20 cellular contexts compared by ENCODE assay signal in genomic region chr17:9254841-9255240, GRCh38.
DNase-seq lines count a peak whose midpoint lies in the region; ATAC-seq, FAIRE-seq and TF ChIP-seq lines count a peak whose summit lies in the region.
"Had no signal": no experiment of that assay in that cellular context is flagged by ENCODE, and none has a peak within 500 bp of the region (broad histone marks: within the 10 kb centered on the region; RNA-seq: fewer than 3 reads in every experiment).

No MANE protein-coding gene starts in this region.

- no peak for TF ChIP-seq CTCF in H1 (IDR thresholded peaks at IDR 0.05; ENCODE audit: control extremely low read depth in 1 of 3, insufficient read depth in 1 of 3, low read depth in 1 of 3, low read length in 3 of 3)
- no peak for TF ChIP-seq CTCF in sigmoid colon (IDR thresholded peaks at IDR 0.05)

- 0 out of 2 replicates have a peak overlapping the region, but pooled peaks have one; percentile 9 for H2BK12ac ChIP-seq in H1 (ENCODE audit: low read depth, low read length)

- H3K9me3 ChIP-seq in BLaER1 (no peaks in the 10 kb centered on the region), H1 (ENCODE audit: insufficient read depth in 2 of 2, low read depth in 1 of 2, low read length in 1 of 2) (no peaks in the 10 kb centered on the region), sigmoid colon (no peaks in the 10 kb centered on the region)
- H3K9me3 ChIP-seq: BLaER1 treated with 17β-estradiol and CSF1 and Interleukin-3, amounts not matched to agents 10 nM and 100 nM; HAP-1 had no signal

- no peak for ATAC-seq in HG03571 (IDR thresholded peaks at IDR 0.05; ENCODE audit: unreplicated experiment)
- ATAC-seq: GM23338 had no signal

- 76% methylated on average over 2 of the region's 2 CpGs; no CpG with 5 or more reads in 1 of the 2 experiments for WGBS in H1 (ENCODE audit: extremely low coverage in 1 of 2, insufficient coverage in 1 of 2, insufficient read length in 1 of 2, insufficient replicate concordance in 2 of 2, low coverage in 1 of 2, low lambda C conversion rate in 2 of 2, missing lambda C conversion rate in 1 of 2), 2 experiments
- 71 to 95% methylated on average over 2 of the region's 2 CpGs for WGBS in sigmoid colon, 2 donors

- no peak for FAIRE-seq in H1 (lab: Jason Lieb, UNC)
- FAIRE-seq: A204.1, G401.6, GM12892, H54 had no signal

- TF ChIP-seq RAD21 in H1 (IDR thresholded peaks at IDR 0.05 in 1 of 2, conservative IDR thresholded peaks at IDR 0.05 in 1 of 2; ENCODE audit: low read depth in 2 of 2, low read length in 2 of 2): no peak

- no peak overlapping the region for H2BK15ac ChIP-seq in H1 (ENCODE audit: low read length)

- no peak overlapping the region for H2AFZ ChIP-seq in H1 (ENCODE audit: low read length)
- H2AFZ ChIP-seq: GM23338 had no signal

- H4K8ac ChIP-seq in H1 (ENCODE audit: extremely low read depth, insufficient read depth, low read length): no peak overlapping the region

- H3K27ac ChIP-seq in BLaER1: no peak overlapping the region
- H3K27ac ChIP-seq in H1 (ENCODE audit: low read depth, low read length): no peak overlapping the region
- no peak overlapping the region for H3K27ac ChIP-seq in sigmoid colon
- H3K27ac ChIP-seq: 22Rv1; BLaER1 treated with 17β-estradiol and CSF1 and Interleukin-3, amounts not matched to agents 10 nM and 100 nM had no signal

- no peak overlapping the region for H3K9ac ChIP-seq in BLaER1
- no peak overlapping the region for H3K9ac ChIP-seq in H1 (replicated peaks in 1 of 4; ENCODE audit: extremely low read depth in 1 of 4, low read depth in 3 of 4, low read length in 3 of 4)
- H3K9ac ChIP-seq: BLaER1 treated with 17β-estradiol and CSF1 and Interleukin-3, amounts not matched to agents 10 nM and 100 nM had no signal

- H2BK20ac ChIP-seq in H1 (ENCODE audit: low read length): no peak overlapping the region

- POLR2A ChIA-PET in H1 (lab: Charles Lee; ENCODE audit: partially characterized antibody): interaction anchor here (0.7 kb wide), 1 partner anchor 399 kb away, joined by 3 read pairs; no protein-coding TSS in a partner anchor

- H4K20me1 ChIP-seq in BLaER1: peaks cover 42% of the 10 kb centered on the region
- H4K20me1 ChIP-seq in H1 (replicated peaks in 1 of 2; ENCODE audit: control insufficient read depth in 1 of 2, insufficient read depth in 2 of 2, low read length in 2 of 2): no peaks in the 10 kb centered on the region

- peaks cover 78% of the 10 kb centered on the region for H3K4me1 ChIP-seq in BLaER1
- peaks cover 0 to 8% (median 2%) of the 10 kb centered on the region in 4 experiments; a peak in 4 of 7 replicates for H3K4me1 ChIP-seq in H1 (replicated peaks in 1 of 4; ENCODE audit: control insufficient read depth in 3 of 4, insufficient read depth in 4 of 4, low read length in 3 of 4)
- H3K4me1 ChIP-seq in sigmoid colon: peaks cover 0 to 9% (median 3%) of the 10 kb centered on the region in 4 donors
- H3K4me1 ChIP-seq: HAP-1 had no signal

- H3K4ac ChIP-seq in H1 (replicated peaks; ENCODE audit: insufficient read length, low read depth, low read length): no peak overlapping the region

- CTCF ChIA-PET in H1 (lab: Charles Lee; ENCODE audit: partially characterized antibody): interaction anchor here (1.2 to 1.3 kb wide), 2 partner anchors 30 to 253 kb away, joined by 3 read pairs; no protein-coding TSS in a partner anchor

- H3K4me3 ChIP-seq in BLaER1 (no peak overlapping the region), H1 (ENCODE audit: extremely low read depth in 1 of 4, insufficient read depth in 2 of 4, low read depth in 3 of 4, low read length in 4 of 4) (no peak overlapping the region), sigmoid colon (no peak overlapping the region)
- H3K4me3 ChIP-seq: BLaER1 treated with 17β-estradiol and CSF1 and Interleukin-3, amounts not matched to agents 10 nM and 100 nM; GM23338; HAP-1 had no signal

- TF ChIP-seq POLR2A in H1 (IDR thresholded peaks at IDR 0.05; ENCODE audit: control extremely low read depth in 1 of 2, low read depth in 2 of 2, low read length in 2 of 2): no peak
- no peak for TF ChIP-seq POLR2A in sigmoid colon (IDR thresholded peaks at IDR 0.05)

- H3K18ac ChIP-seq in H1 (ENCODE audit: extremely low read depth, low read length): no peak overlapping the region

- no peak overlapping the region for H2BK120ac ChIP-seq in H1 (replicated peaks; ENCODE audit: low read depth, low read length)

- no peaks in the 10 kb centered on the region for H3K79me2 ChIP-seq in H1 (ENCODE audit: control insufficient read depth in 1 of 2, insufficient read depth in 2 of 2, low read length in 2 of 2)

- H3K27me3 ChIP-seq in BLaER1 (peaks cover 25% of the 10 kb centered on the region), H1 (replicated peaks in 1 of 4; ENCODE audit: control insufficient read depth in 3 of 4, extremely low read depth in 1 of 4, insufficient read depth in 3 of 4, low read length in 3 of 4) (0 out of 7 replicates have a peak, but pooled peaks cover 0 to 2% (median 0%) of the 10 kb centered on the region in 4 experiments), sigmoid colon (no peaks in the 10 kb centered on the region)

- no peak overlapping the region for H4K5ac ChIP-seq in H1 (ENCODE audit: insufficient read length, low read depth, low read length)

- no peaks in the 10 kb centered on the region for H3K79me1 ChIP-seq in H1 (ENCODE audit: low read depth, low read length)

- TF ChIP-seq EP300 in H1 (IDR thresholded peaks at IDR 0.05; ENCODE audit: borderline replicate concordance in 1 of 2, low read depth in 2 of 2, low read length in 2 of 2) (no peak), sigmoid colon (IDR thresholded peaks at IDR 0.05) (no peak)

- H3K56ac ChIP-seq in H1 (replicated peaks; ENCODE audit: insufficient read length, low read depth, low read length): no peak overlapping the region

- H3K4me2 ChIP-seq in BLaER1 (0 out of 2 replicates have a peak overlapping the region, but pooled peaks have one; percentile 37), H1 (ENCODE audit: insufficient read depth in 1 of 2, low read depth in 2 of 2, low read length in 2 of 2) (no peak overlapping the region)
- H3K4me2 ChIP-seq: GM23338 had no signal

- no peak overlapping the region for H4K91ac ChIP-seq in H1 (replicated peaks; ENCODE audit: insufficient read length, low read length)

- H3K36me3 ChIP-seq in BLaER1: no peaks in the 10 kb centered on the region; the same call in 1 of the 2 replicates
- no peaks in the 10 kb centered on the region for H3K36me3 ChIP-seq in H1 (ENCODE audit: control insufficient read depth in 2 of 4, insufficient read depth in 4 of 4, low read length in 3 of 4)
- no peaks in the 10 kb centered on the region for H3K36me3 ChIP-seq in sigmoid colon
- H3K36me3 ChIP-seq: HAP-1 had no signal

- H3K14ac ChIP-seq in H1 (ENCODE audit: insufficient read length): no peak overlapping the region

- no peaks in the 10 kb centered on the region for H3K23me2 ChIP-seq in H1 (ENCODE audit: low read depth, low read length)

- H2AK5ac ChIP-seq in H1 (ENCODE audit: low read depth, low read length): no peak overlapping the region

- H3K23ac ChIP-seq in H1 (ENCODE audit: insufficient read length): no peak overlapping the region

- H2BK5ac ChIP-seq in H1 (ENCODE audit: low read depth, low read length): no peak overlapping the region

- DNase-seq in H1 (ENCODE audit: low read depth in 1 of 2, low spot score in 2 of 2) (no peak), fibroblast of gingiva (ENCODE audit: low read depth) (peak; percentile 18), SW480 (ENCODE audit: low spot score) (no peak), sigmoid colon (no peak)
- DNase-seq: Calu3; CD4-positive, alpha-beta memory T cell; COR-L47; DMS153; DND-41; HFFc6 had no signal

- intact Hi-C loops in sigmoid colon (cut with DNase I): no loop called here

TF ChIP-seq in H1, 55 proteins besides CTCF, POLR2A, EP300 and RAD21:
- TF ChIP-seq TCF12 (IDR thresholded peaks at IDR 0.05; ENCODE audit: low read depth, low read length) (no peak), JUND (IDR thresholded peaks at IDR 0.05; ENCODE audit: low read length) (no peak), SUZ12 (IDR thresholded peaks at IDR 0.05; ENCODE audit: low read length) (no peak), GTF2F1 (IDR thresholded peaks at IDR 0.05; ENCODE audit: borderline replicate concordance, low read depth, low read length) (no peak), RNF2 (IDR thresholded peaks at IDR 0.05; ENCODE audit: borderline replicate concordance, low read depth, low read length, missing control alignments, poor library complexity, severe bottlenecking) (no peak), TEAD4 (IDR thresholded peaks at IDR 0.05; ENCODE audit: low read depth, low read length) (no peak), CREB1 (IDR thresholded peaks at IDR 0.05) (no peak), KDM1A (IDR thresholded peaks at IDR 0.05; ENCODE audit: borderline replicate concordance, low read length) (no peak), FOSL1 (IDR thresholded peaks at IDR 0.05; ENCODE audit: insufficient read depth, low read depth, low read length) (no peak), YY1 (IDR thresholded peaks at IDR 0.05; ENCODE audit: low read depth, low read length) (no peak), RFX5 (IDR thresholded peaks at IDR 0.05; ENCODE audit: borderline replicate concordance, low read depth, low read length) (no peak), JUN (IDR thresholded peaks at IDR 0.05; ENCODE audit: low read depth, low read length) (no peak), CHD2 (IDR thresholded peaks at IDR 0.05; ENCODE audit: low read length) (no peak), ZNF274 (IDR thresholded peaks at IDR 0.05; ENCODE audit: borderline replicate concordance, extremely low read depth, low read length) (no peak), BCL11A (IDR thresholded peaks at IDR 0.05; ENCODE audit: low read depth in 2 of 2, low read length in 2 of 2) (no peak), BRCA1 (IDR thresholded peaks at IDR 0.05; ENCODE audit: low read depth, low read length) (no peak)
